In genomic region chr17:9768381-9768934, GRCh38 we compare ENCODE assay signal across 9 cellular contexts. TPM values are rescaled to one million over a fixed set of nuclear protein-coding genes. Genes with fewer than 3 reads are reported as not detected.
A peak's percentile ranks its signal among the peaks of the same experiment; 100 is the strongest.
DNase-seq lines count a peak whose midpoint lies in the region; ATAC-seq and TF ChIP-seq lines count a peak whose summit lies in the region.
"Had no signal": no experiment of that assay in that cellular context is flagged by ENCODE, and none has a peak within 500 bp of the region (broad histone marks: within the 10 kb centered on the region; RNA-seq: fewer than 3 reads in every experiment).

No MANE protein-coding gene starts in this region.

- no peak overlapping the region for H3K27ac ChIP-seq in heart left ventricle
- H3K27ac ChIP-seq in colonic mucosa, result no peak overlapping the region

- H3K9me3 ChIP-seq in heart left ventricle (no peaks in the 10 kb centered on the region), colonic mucosa (no peaks in the 10 kb centered on the region)

- no peak overlapping the region for H3K27ac Mint-ChIP-seq in nephron progenitor cell
- H3K27ac Mint-ChIP-seq: activated naive CD4-positive, alpha-beta T cell treated with anti-CD3 and anti-CD28 coated beads, Interleukin-2, amount 50 U/mL, for 24 hours had no signal

- H3K27me3 ChIP-seq in heart left ventricle (peaks cover 0 to 37% (median 3%) of the 10 kb centered on the region in 9 donors), colonic mucosa (no peaks in the 10 kb centered on the region)

- no peak overlapping the region for H3K4me3 Mint-ChIP-seq in nephron progenitor cell
- H3K4me3 Mint-ChIP-seq: activated naive CD4-positive, alpha-beta T cell treated with anti-CD3 and anti-CD28 coated beads, Interleukin-2, amount 50 U/mL, for 24 hours had no signal

- H3K4me1 Mint-ChIP-seq in nephron progenitor cell, result peaks cover 15% of the 10 kb centered on the region
- H3K4me1 Mint-ChIP-seq: activated naive CD4-positive, alpha-beta T cell treated with anti-CD3 and anti-CD28 coated beads, Interleukin-2, amount 50 U/mL, for 24 hours had no signal

- no peak overlapping the region for H3K9ac ChIP-seq in colonic mucosa (ENCODE audit: low read depth in 2 of 2, low read length in 2 of 2)

- WGBS in heart left ventricle, 4 donors, result 37 to 44% (median 42%) methylated on average over 5 of the region's 5 CpGs

- no peak for ATAC-seq in heart left ventricle
- no peak for ATAC-seq in left ventricle myocardium superior
- no peak for ATAC-seq in HG03520 (IDR thresholded peaks at IDR 0.05; ENCODE audit: unreplicated experiment)

- H3K36me3 ChIP-seq in heart left ventricle, result no peaks in the 10 kb centered on the region
- no peaks in the 10 kb centered on the region for H3K36me3 ChIP-seq in colonic mucosa

- H3K9me3 Mint-ChIP-seq in nephron progenitor cell, result no peaks in the 10 kb centered on the region
- H3K9me3 Mint-ChIP-seq: activated naive CD4-positive, alpha-beta T cell treated with anti-CD3 and anti-CD28 coated beads, Interleukin-2, amount 50 U/mL, for 24 hours had no signal

- TF ChIP-seq CTCF in heart left ventricle (IDR thresholded peaks at IDR 0.05), result peak; percentile 45 to 68 (median 63)
- peak; percentile 79 for TF ChIP-seq CTCF in colonic mucosa (IDR thresholded peaks at IDR 0.05)
- TF ChIP-seq CTCF in nephron progenitor cell (IDR thresholded peaks at IDR 0.05), result peak; percentile 68

- H3K4me3 ChIP-seq in heart left ventricle, result no peak overlapping the region
- no peak overlapping the region for H3K4me3 ChIP-seq in colonic mucosa

- DNase-seq in heart left ventricle, result no peak
- no peak for DNase-seq in left ventricle myocardium superior
- peak; percentile 25 for DNase-seq in NCI-H69 (lab: John Stamatoyannopoulos, UW)
- DNase-seq in colonic mucosa, result no peak
- no peak for DNase-seq in nephron progenitor cell
- no peak for DNase-seq in D341Med (ENCODE audit: low spot score)
- no peak for DNase-seq in stimulated activated CD4-positive, alpha-beta T cell treated with anti-CD3 and anti-CD28 coated beads, Interleukin-15, amount 100 ng/mL, for 24 hours

- H3K4me1 ChIP-seq in heart left ventricle (peaks cover 0 to 4% (median 0%) of the 10 kb centered on the region in 12 donors), colonic mucosa (no peaks in the 10 kb centered on the region)

- H3K36me3 Mint-ChIP-seq in nephron progenitor cell (ENCODE audit: low read depth), result no peaks in the 10 kb centered on the region
- H3K36me3 Mint-ChIP-seq: activated naive CD4-positive, alpha-beta T cell treated with anti-CD3 and anti-CD28 coated beads, Interleukin-2, amount 50 U/mL, for 24 hours had no signal

- H3K27me3 Mint-ChIP-seq in nephron progenitor cell (ENCODE audit: low read depth, poor library complexity), result peaks cover 22% of the 10 kb centered on the region

- TF ChIP-seq POLR2A in heart left ventricle (IDR thresholded peaks at IDR 0.05), result no peak

- intact Hi-C loops in heart left ventricle (cut with DNase I) (loop anchor here in 4 of 10 donors (2.0 to 5.0 kb wide), 2 partner anchors 40 to 41 kb away; no protein-coding TSS in a partner anchor), left ventricle myocardium superior (cut with micrococcal nuclease) (no loop called here), colonic mucosa (cut with DNase I) (no loop called here)

RNA-seq across cellular contexts. Expression of gene DHRS7C, which starts 22.9 kb away (rescaled TPM):
- total RNA-seq in heart left ventricle (10 to 100 TPM in 8 of 9 donors, 1 to 10 TPM in 1; 1.8 to 71.2 (median 23.4) TPM), left ventricle myocardium superior (166 TPM), colonic mucosa (under 1 TPM in 1 of 2 donors, not detected in 1; 0.40 TPM)
- polyA plus RNA-seq in heart left ventricle, result 10 to 100 TPM; 11.3 to 38.6 TPM

RNA-seq across cellular contexts. Expression of gene GSG1L2, which starts 53.4 kb away (rescaled TPM):
- total RNA-seq in heart left ventricle (not detected), left ventricle myocardium superior (not detected), colonic mucosa (not detected)
- polyA plus RNA-seq in heart left ventricle, result not detected

RNA-seq across cellular contexts. Expression of gene GLP2R, which starts 57.3 kb away (rescaled TPM):
- total RNA-seq in heart left ventricle, result under 1 TPM in 6 of 9 donors, not detected in 3; 0.05 to 0.91 (median 0.15) TPM
- polyA plus RNA-seq in heart left ventricle, result under 1 TPM; 0.07 to 0.19 TPM
- total RNA-seq in left ventricle myocardium superior, result 0.35 TPM
- total RNA-seq in colonic mucosa, result 1 to 10 TPM; 2.1 to 4.8 TPM
